ENCODE assay signal across 8 cellular contexts in the genomic region with DNA sequence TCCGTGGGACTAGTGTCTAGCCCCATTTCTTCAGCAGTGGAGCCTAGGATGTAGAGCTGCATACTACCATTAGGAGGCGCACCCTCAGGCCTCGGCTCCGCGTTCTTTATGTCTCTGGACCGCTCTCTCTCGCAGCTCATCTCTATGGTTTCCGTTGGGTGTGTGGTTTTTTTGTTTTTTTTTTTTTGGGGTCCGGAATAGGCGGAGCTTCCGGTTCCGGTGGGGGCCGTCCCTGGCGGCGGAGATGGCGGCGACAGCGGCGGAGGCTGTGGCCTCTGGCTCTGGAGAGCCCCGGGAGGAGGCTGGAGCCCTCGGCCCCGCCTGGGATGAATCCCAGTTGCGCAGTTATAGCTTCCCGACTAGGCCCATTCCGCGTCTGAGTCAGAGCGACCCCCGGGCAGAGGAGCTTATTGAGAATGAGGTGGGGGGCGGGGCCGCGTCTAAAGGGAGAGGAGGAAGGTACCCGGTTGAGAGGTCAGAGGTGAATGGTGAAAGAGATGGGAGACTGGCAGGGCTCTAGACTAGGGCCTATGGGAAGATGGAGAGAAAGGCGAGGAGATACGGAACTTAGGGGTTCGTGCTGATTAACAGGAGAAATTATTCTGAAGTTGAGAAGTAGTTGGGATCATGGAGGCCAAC. TPM values are rescaled to one million over a fixed set of nuclear protein-coding genes. Genes with fewer than 3 reads are reported as not detected.
DNase-seq lines count a peak whose midpoint lies in the region.

TSS of gene HIF1AN (plus strand) at position 229 of the 639 bp plus-strand sequence. CDS start at position 245, 16 bp downstream.

- peak within 1 kb of the TSS; percentile 67 for H2AFZ ChIP-seq in neuron (ENCODE audit: low read depth, low read length)

- H3K4me1 ChIP-seq in HAP-1 (peaks cover 17% of the 10 kb centered on the region), neuron (ENCODE audit: insufficient read depth, low read length) (peaks cover 17% of the 10 kb centered on the region), subcutaneous abdominal adipose tissue (ENCODE audit: control insufficient read depth in 5 of 5, insufficient read depth in 5 of 5, low read length in 5 of 5) (peaks cover 0 to 28% (median 25%) of the 10 kb centered on the region in 5 donors)

- in situ Hi-C loops in HAP-1 (cut with MboI; ENCODE audit: low sequenced_read_pairs), result no loop called here

- H3K4me3 ChIP-seq in HAP-1, result peak within 1 kb of the TSS; percentile 88
- H3K4me3 ChIP-seq in MG63, result peak within 1 kb of the TSS; percentile 96
- peak within 1 kb of the TSS; percentile 97 for H3K4me3 ChIP-seq in neuron (ENCODE audit: low read length)
- H3K4me3 ChIP-seq in subcutaneous abdominal adipose tissue (ENCODE audit: low read depth in 1 of 5, low read length in 5 of 5), result peak within 1 kb of the TSS; percentile 81 to 94 (median 83)

- no peaks in the 10 kb centered on the region for H3K9me3 ChIP-seq in HAP-1
- H3K9me3 ChIP-seq in MG63, result no peaks in the 10 kb centered on the region
- H3K9me3 ChIP-seq in neuron (ENCODE audit: low read length), result no peaks in the 10 kb centered on the region
- no peaks in the 10 kb centered on the region for H3K9me3 ChIP-seq in subcutaneous abdominal adipose tissue (ENCODE audit: control insufficient read depth in 5 of 5, low read length in 5 of 5)

- no peaks in the 10 kb centered on the region for H3K27me3 ChIP-seq in HAP-1 (ENCODE audit: low read depth)
- no peaks in the 10 kb centered on the region for H3K27me3 ChIP-seq in MG63
- no peaks in the 10 kb centered on the region for H3K27me3 ChIP-seq in neuron (ENCODE audit: insufficient read depth, low read length)
- H3K27me3 ChIP-seq in subcutaneous abdominal adipose tissue (ENCODE audit: control insufficient read depth in 5 of 5, insufficient read depth in 4 of 5, low read length in 5 of 5), result no peaks in the 10 kb centered on the region

- peak within 1 kb of the TSS in 4 of 5 donors; percentile 66 to 92 (median 76) for H3K9ac ChIP-seq in subcutaneous abdominal adipose tissue (ENCODE audit: low read length in 5 of 5)

- H3K36me3 ChIP-seq in HAP-1 (replicated peaks), result peaks cover 26% of the 10 kb centered on the region
- peaks cover 26% of the 10 kb centered on the region for H3K36me3 ChIP-seq in MG63
- peaks cover 27% of the 10 kb centered on the region for H3K36me3 ChIP-seq in neuron (ENCODE audit: insufficient read depth, low read length)
- H3K36me3 ChIP-seq in subcutaneous abdominal adipose tissue (ENCODE audit: control insufficient read depth in 5 of 5, insufficient read depth in 5 of 5, low read length in 5 of 5), result peaks cover 12 to 31% (median 21%) of the 10 kb centered on the region in 5 donors

- peak; percentile 89 for DNase-seq in GF-D8 (lab: John Stamatoyannopoulos, UW)
- peak; percentile 85 to 92 for DNase-seq in HAP-1 (ENCODE audit: low spot score in 2 of 2)
- DNase-seq in MG63, result peak; percentile 84
- peak; percentile 69 for DNase-seq in SIG-M5 (lab: John Stamatoyannopoulos, UW)
- peak; percentile 89 for DNase-seq in activated gamma-delta T cell treated with Interleukin-2 at 50 U/mL for 16 hours
- peak; percentile 92 for DNase-seq in foreskin melanocyte

- H3K27ac ChIP-seq in subcutaneous abdominal adipose tissue (ENCODE audit: low read depth, low read length), result peak within 1 kb of the TSS; percentile 74

RNA-seq across cellular contexts. Expression of gene HIF1AN, which starts in this region (rescaled TPM):
- 9.0 and 16.2 TPM in 2 replicates for total RNA-seq in MG63 (2014; rRNA removed; shearing (Covaris generic); ENCODE audit: low replicate concordance)

Comparison
In these comparisons a context has a peak if more than half of its experiments do, and no peak if none do; other contexts are left out.
1. Peak in every context shown above with its lines: DNase-seq, H3K4me3 ChIP-seq and H3K27ac ChIP-seq.